8 cellular contexts compared by ENCODE assay signal in the genomic region with DNA sequence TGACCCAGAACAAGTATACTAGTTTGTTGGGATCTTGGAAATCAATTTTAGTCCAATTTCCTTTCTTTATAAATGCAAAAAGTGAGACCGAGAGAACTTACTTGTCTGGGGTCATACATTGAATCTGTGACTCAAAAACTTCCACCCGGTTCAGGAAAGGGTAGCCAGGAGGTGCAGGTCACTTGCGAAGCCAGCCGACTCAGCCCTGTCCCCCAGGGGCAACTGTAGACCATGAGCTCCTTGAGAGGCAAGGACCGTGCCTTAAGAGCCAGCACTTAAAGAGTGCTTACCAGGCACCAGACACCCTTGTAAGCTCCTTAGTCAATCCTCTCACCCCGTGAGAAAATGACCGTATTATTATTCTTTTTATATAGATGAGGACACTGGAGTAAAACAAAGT. TPM values are rescaled to one million over a fixed set of nuclear protein-coding genes. Genes with fewer than 3 reads are reported as not detected.
A peak's percentile ranks its signal among the peaks of the same experiment; 100 is the strongest.
DNase-seq lines count a peak whose midpoint lies in the region; ATAC-seq and TF ChIP-seq lines count a peak whose summit lies in the region.

No MANE protein-coding gene starts in this region.

- H3K9me3 ChIP-seq in ascending aorta = no peaks in the 10 kb centered on the region
- no peaks in the 10 kb centered on the region for H3K9me3 ChIP-seq in liver (ENCODE audit: control insufficient read depth in 4 of 4, low read length in 3 of 4)
- no peaks in the 10 kb centered on the region for H3K9me3 ChIP-seq in transverse colon

- in situ Hi-C loops in transverse colon (cut with MboI; ENCODE audit: low pct_ligation_motif_present in 1 of 4, low pct_unique_long_range_greater_than_20kb in 1 of 4, low sequenced_read_pairs in 3 of 4) = no loop called here

- peak overlapping the region; percentile 95 for H3K4me3 Mint-ChIP-seq in activated naive CD4-positive, alpha-beta T cell treated with anti-CD3 and anti-CD28 coated beads, Interleukin-2, amount 50 U/mL, for 24 hours

- peaks cover 41% of the 10 kb centered on the region for H3K4me1 Mint-ChIP-seq in activated naive CD4-positive, alpha-beta T cell treated with anti-CD3 and anti-CD28 coated beads, Interleukin-2, amount 50 U/mL, for 24 hours

- no peaks in the 10 kb centered on the region for H3K36me3 Mint-ChIP-seq in activated naive CD4-positive, alpha-beta T cell treated with anti-CD3 and anti-CD28 coated beads, Interleukin-2, amount 50 U/mL, for 24 hours

- intact Hi-C loops in ascending aorta (cut with DNase I) (loop anchor here (1.0 to 10.0 kb wide), 2 partner anchors 15 to 199 kb away; partner anchors contain the start of gene NCKAP5L), transverse colon (cut with DNase I; ENCODE audit: low total_unique reads) (loop anchor here (5.0 kb wide), 1 partner anchor 81 kb away; no protein-coding TSS in a partner anchor)

- no peak for TF ChIP-seq RAD21 in liver (IDR thresholded peaks at IDR 0.05)

- H3K27ac ChIP-seq in ascending aorta (peak overlapping the region; percentile 92 to 93), liver (ENCODE audit: low read depth in 1 of 2, low read length in 2 of 2) (peak overlapping the region; percentile 90 to 95), transverse colon (peak overlapping the region; percentile 86 to 94 (median 94))

- H3K27ac Mint-ChIP-seq in activated naive CD4-positive, alpha-beta T cell treated with anti-CD3 and anti-CD28 coated beads, Interleukin-2, amount 50 U/mL, for 24 hours = peak overlapping the region; percentile 98

- DNase-seq in activated naive CD4-positive, alpha-beta T cell (lab: John Stamatoyannopoulos, UW) = no peak
- no peak for DNase-seq in ascending aorta (ENCODE audit: low spot score in 2 of 2)
- no peak for DNase-seq in transverse colon
- no peak for DNase-seq in MV-4-11 (lab: John Stamatoyannopoulos, UW)
- no peak for DNase-seq in NCI-H2029 (lab: John Stamatoyannopoulos, UW)

- H3K9ac ChIP-seq in liver (ENCODE audit: low read depth in 1 of 2, low read length in 2 of 2) = peak overlapping the region; percentile 71 to 79

- H3K27me3 Mint-ChIP-seq in activated naive CD4-positive, alpha-beta T cell treated with anti-CD3 and anti-CD28 coated beads, Interleukin-2, amount 50 U/mL, for 24 hours = peaks cover 2% of the 10 kb centered on the region

- TF ChIP-seq CTCF in ascending aorta (IDR thresholded peaks at IDR 0.05) = no peak
- TF ChIP-seq CTCF in liver (IDR thresholded peaks at IDR 0.05; ENCODE audit: low read depth, low read length, missing input control) = no peak
- TF ChIP-seq CTCF in transverse colon (IDR thresholded peaks at IDR 0.05) = no peak

- H3K4me3 ChIP-seq in ascending aorta (peak overlapping the region; percentile 77 to 79), liver (ENCODE audit: low read depth in 1 of 3, low read length in 3 of 3) (peak overlapping the region in 2 of 3 donors; percentile 55 to 99), transverse colon (peak overlapping the region in 3 of 4 donors; percentile 52 to 62 (median 56))

- H3K27me3 ChIP-seq in ascending aorta = no peaks in the 10 kb centered on the region
- H3K27me3 ChIP-seq in liver (ENCODE audit: control insufficient read depth in 4 of 4, insufficient read depth in 4 of 4, low read length in 3 of 4) = peaks cover 0 to 5% (median 2%) of the 10 kb centered on the region in 4 donors
- peaks cover 9% of the 10 kb centered on the region for H3K27me3 ChIP-seq in transverse colon

- peaks cover 0 to 18% of the 10 kb centered on the region in 2 donors for H3K4me1 ChIP-seq in ascending aorta
- peaks cover 2 to 13% (median 10%) of the 10 kb centered on the region in 4 donors for H3K4me1 ChIP-seq in liver (ENCODE audit: control insufficient read depth in 4 of 4, insufficient read depth in 4 of 4, low read length in 3 of 4)
- peaks cover 0 to 18% (median 15%) of the 10 kb centered on the region in 4 donors for H3K4me1 ChIP-seq in transverse colon

- ATAC-seq in GM19397 (IDR thresholded peaks at IDR 0.05; ENCODE audit: unreplicated experiment) = no peak

- WGBS in liver = 91% methylated on average over 7 of the region's 7 CpGs
- WGBS in transverse colon (ENCODE audit: low coverage in 1 of 2), 2 donors = 82 to 85% methylated on average over 7 of the region's 7 CpGs

- H3K36me3 ChIP-seq in ascending aorta = no peaks in the 10 kb centered on the region
- no peaks in the 10 kb centered on the region for H3K36me3 ChIP-seq in liver (ENCODE audit: control insufficient read depth in 4 of 4, insufficient read depth in 3 of 4, low read depth in 1 of 4, low read length in 3 of 4)
- no peaks in the 10 kb centered on the region for H3K36me3 ChIP-seq in transverse colon

- TF ChIP-seq POLR2A in transverse colon (IDR thresholded peaks at IDR 0.05) = no peak

- no peaks in the 10 kb centered on the region for H3K9me3 Mint-ChIP-seq in activated naive CD4-positive, alpha-beta T cell treated with anti-CD3 and anti-CD28 coated beads, Interleukin-2, amount 50 U/mL, for 24 hours

- TF ChIP-seq EP300 in transverse colon (IDR thresholded peaks at IDR 0.05; ENCODE audit: low read depth) = no peak

TF ChIP-seq in liver, 16 proteins besides CTCF, POLR2A, EP300 and RAD21:
- TF ChIP-seq GABPA (IDR thresholded peaks at IDR 0.05 in 1 of 2, conservative IDR thresholded peaks at IDR 0.05 in 1 of 2) = no peak
- TF ChIP-seq NR2F2 (IDR thresholded peaks at IDR 0.05) = no peak
- no peak for TF ChIP-seq SP1 (IDR thresholded peaks at IDR 0.05)
- TF ChIP-seq RXRA (IDR thresholded peaks at IDR 0.05) = no peak
- TF ChIP-seq, protein P1, sequence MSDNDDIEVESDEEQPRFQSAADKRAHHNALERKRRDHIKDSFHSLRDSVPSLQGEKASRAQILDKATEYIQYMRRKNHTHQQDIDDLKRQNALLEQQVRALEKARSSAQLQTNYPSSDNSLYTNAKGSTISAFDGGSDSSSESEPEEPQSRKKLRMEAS (IDR thresholded peaks at IDR 0.05) = no peak
- TF ChIP-seq YY1 (IDR thresholded peaks at IDR 0.05) = no peak
- no peak for TF ChIP-seq JUND (IDR thresholded peaks at IDR 0.05)
- no peak for TF ChIP-seq HNF4A (conservative IDR thresholded peaks at IDR 0.05)
- TF ChIP-seq REST (IDR thresholded peaks at IDR 0.05) = no peak
- TF ChIP-seq EGR1 (IDR thresholded peaks at IDR 0.05; ENCODE audit: low read depth in 2 of 2) = no peak
- no peak for TF ChIP-seq FOXA1 (IDR thresholded peaks at IDR 0.05)
- TF ChIP-seq ATF3 (IDR thresholded peaks at IDR 0.05) = no peak
- no peak for TF ChIP-seq FOXA2 (IDR thresholded peaks at IDR 0.05)

RNA-seq across cellular contexts. Expression of gene BCDIN3D, which starts 0.5 kb away (rescaled TPM):
- total RNA-seq in ascending aorta (2.6 TPM), liver (1 to 10 TPM; 1.7 to 4.4 TPM), transverse colon (1 to 10 TPM in 3 of 4 donors, under 1 TPM in 1; 0.20 to 2.4 (median 2.0) TPM)
- 1 to 10 TPM; 2.0 to 2.2 TPM for polyA plus RNA-seq in liver

RNA-seq across cellular contexts. Expression of gene NCKAP5L, which starts 15.2 kb away (rescaled TPM):
- 33.4 TPM for total RNA-seq in ascending aorta
- total RNA-seq in liver = 1 to 10 TPM; 3.1 to 6.8 TPM
- polyA plus RNA-seq in liver = 1 to 10 TPM; 2.9 to 5.2 TPM
- total RNA-seq in transverse colon = 1 to 10 TPM; 3.4 to 5.1 (median 4.2) TPM
